8 cellular contexts compared by ENCODE assay signal in the genomic region with DNA sequence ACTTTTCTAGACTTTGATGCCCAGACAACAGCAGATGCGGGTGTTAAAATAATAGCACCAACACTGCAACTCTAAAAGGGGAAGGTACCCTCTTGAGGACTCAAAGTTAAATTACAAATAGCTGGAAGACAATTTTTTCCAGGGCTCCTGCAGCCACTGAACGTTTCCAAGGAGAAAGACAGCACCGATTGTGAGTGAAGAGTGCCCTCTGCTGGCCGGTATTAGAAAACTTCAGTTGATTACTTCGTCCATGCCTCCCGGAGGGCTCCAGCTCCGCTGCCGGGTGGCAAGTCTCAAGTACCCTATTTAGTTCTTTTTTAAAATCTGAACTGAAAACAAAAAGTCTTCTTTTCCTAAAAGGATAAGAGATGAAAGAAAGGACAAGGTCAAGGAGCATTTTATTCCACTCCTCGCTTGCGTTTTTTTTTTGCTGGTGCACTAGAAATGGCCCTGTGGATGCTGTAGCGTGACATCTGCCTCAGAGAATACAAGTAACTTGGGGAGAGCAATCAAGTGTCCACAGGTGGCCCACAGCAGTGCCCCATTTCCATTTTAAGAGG.
DNase-seq lines count a peak whose midpoint lies in the region; ATAC-seq, FAIRE-seq and TF ChIP-seq lines count a peak whose summit lies in the region.

No MANE protein-coding gene starts in this region.

- POLR2A ChIA-PET in A673 (lab: Charles Lee; ENCODE audit: low non-redundant PET): no interaction called here

- peak; percentile 66 for FAIRE-seq in kidney (lab: Jason Lieb, UNC)

- H3K4me3 ChIP-seq in A673 (ENCODE audit: low read depth, low read length, poor library complexity, severe bottlenecking) (no peak overlapping the region), cardiac fibroblast (replicated peaks in 1 of 2; ENCODE audit: low read depth in 2 of 2, low read length in 2 of 2) (no peak overlapping the region), kidney (ENCODE audit: low read length in 2 of 2) (no peak overlapping the region)

- ATAC-seq in GM21423 (IDR thresholded peaks at IDR 0.05; ENCODE audit: unreplicated experiment): peak; percentile 44
- ATAC-seq in GM18502 (IDR thresholded peaks at IDR 0.05; ENCODE audit: poor library complexity, unreplicated experiment): no peak

- H3K36me3 ChIP-seq in A673 (ENCODE audit: insufficient read depth, low read length, poor library complexity, severe bottlenecking) (no peaks in the 10 kb centered on the region), kidney (ENCODE audit: control insufficient read depth in 1 of 2, insufficient read depth in 2 of 2, low read length in 2 of 2) (no peaks in the 10 kb centered on the region)

- CTCF ChIA-PET in A673 (lab: Charles Lee): interaction anchor here (1.0 to 1.4 kb wide), 2 partner anchors 189 to 286 kb away, joined by 4 to 23 read pairs; no protein-coding TSS in a partner anchor

- H3K9me3 ChIP-seq in A673 (ENCODE audit: low read depth, low read length, poor library complexity, severe bottlenecking) (no peaks in the 10 kb centered on the region), kidney (ENCODE audit: control insufficient read depth in 1 of 2, low read length in 2 of 2) (no peaks in the 10 kb centered on the region)

- H3K27ac ChIP-seq in A673 (ENCODE audit: low read depth, low read length, poor library complexity, severe bottlenecking) (no peak overlapping the region), kidney (ENCODE audit: low read depth in 2 of 2, low read length in 2 of 2) (no peak overlapping the region)

- DNase-seq in A673 (ENCODE audit: low spot score): peak; percentile 69
- DNase-seq in NCI-H2227 (lab: John Stamatoyannopoulos, UW; ENCODE audit: unreplicated experiment): peak; percentile 84
- DNase-seq in activated CD4-positive, CD25-positive, alpha-beta regulatory T cell (lab: John Stamatoyannopoulos, UW): peak; percentile 41 to 60 (median 48)
- peak; percentile 88 to 93 for DNase-seq in cardiac fibroblast (ENCODE audit: low read depth in 2 of 2)
- DNase-seq in kidney: no peak
- DNase-seq in stimulated activated CD4-positive, alpha-beta T cell treated with anti-CD3 and anti-CD28 coated beads, Interleukin-1b, Interleukin-23, amount 100 ng/mL, for 4 hours (ENCODE audit: low read depth in 2 of 2): peak; percentile 59 to 74

- BruUV-seq in A673 (replicated peaks; lab: Mats Ljungman, UMichigan): no TSS peak

- TF ChIP-seq CTCF in A673 (conservative IDR thresholded peaks at IDR 0.05; ENCODE audit: low read depth, low read length) (peak; percentile 59), cardiac fibroblast (IDR thresholded peaks at IDR 0.05; ENCODE audit: low read depth, low read length) (peak; percentile 63), kidney (IDR thresholded peaks at IDR 0.05; ENCODE audit: borderline replicate concordance, extremely low read depth, insufficient read depth) (peak; percentile 82)

- H3K4me1 ChIP-seq in A673 (ENCODE audit: insufficient read depth, low read length, poor library complexity, severe bottlenecking) (no peaks in the 10 kb centered on the region), kidney (ENCODE audit: control insufficient read depth in 1 of 2, insufficient read depth in 1 of 2, low read depth in 1 of 2, low read length in 2 of 2) (peaks cover 5 to 7% of the 10 kb centered on the region in 2 donors)

- intact Hi-C loops in A673 (cut with micrococcal nuclease; ENCODE audit: unreplicated experiment): loop anchor here (1.0 to 10.0 kb wide), 2 partner anchors 194 to 287 kb away; no protein-coding TSS in a partner anchor
- intact Hi-C loops in kidney (cut with DNase I): loop anchor here (2.0 kb wide), 1 partner anchor 286 kb away; no protein-coding TSS in a partner anchor

- no peaks in the 10 kb centered on the region for H3K27me3 ChIP-seq in A673 (replicated peaks; ENCODE audit: insufficient read depth, low read depth, low read length, poor library complexity)

- peak overlapping the region in 1 of 2 donors; percentile 35 for H3K9ac ChIP-seq in kidney (ENCODE audit: low read length in 2 of 2)
